8 cellular contexts compared by ENCODE assay signal in the genomic region with DNA sequence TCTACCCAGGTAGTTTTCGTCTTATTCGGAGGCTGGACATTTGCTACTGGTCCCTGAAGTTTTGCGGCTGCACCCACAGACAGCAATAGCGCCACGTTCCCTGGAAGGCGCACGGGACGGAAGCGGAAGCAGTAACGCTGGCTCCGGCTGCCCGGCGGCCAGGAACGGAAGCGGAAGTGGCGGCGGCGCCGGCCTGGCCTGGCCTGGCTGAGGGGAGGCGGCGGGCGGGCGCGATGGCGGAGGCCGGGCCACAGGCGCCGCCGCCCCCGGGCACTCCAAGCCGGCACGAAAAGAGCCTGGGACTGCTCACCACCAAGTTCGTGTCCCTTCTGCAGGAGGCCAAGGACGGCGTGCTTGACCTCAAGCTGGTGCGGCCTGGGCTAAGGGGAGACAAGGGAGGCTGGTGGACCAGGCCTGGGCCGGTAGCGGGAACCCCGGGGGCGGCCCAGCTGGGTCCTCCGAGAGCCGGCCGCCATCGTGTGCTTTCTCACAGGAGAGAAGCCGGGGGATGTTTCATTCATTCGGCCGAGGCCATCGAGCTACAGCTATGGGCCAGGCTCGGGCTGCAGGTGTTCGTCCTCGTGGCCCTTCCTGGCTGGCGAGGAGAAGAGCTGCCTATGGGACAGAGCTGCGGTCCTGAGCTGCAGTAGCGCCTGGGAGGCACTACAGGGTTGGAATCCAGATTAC. TPM values are rescaled to one million over a fixed set of nuclear protein-coding genes. Genes with fewer than 3 reads are reported as not detected.
DNase-seq lines count a peak whose midpoint lies in the region; ATAC-seq and TF ChIP-seq lines count a peak whose summit lies in the region.

E2F4 (plus strand) TSS at position 161 of the 687 bp plus-strand sequence; CDS start at position 234, 73 bp downstream.

- H3K4me3 ChIP-seq in CD8-positive, alpha-beta T cell (ENCODE audit: low read depth, low read length) = peak within 1 kb of the TSS; percentile 84
- H3K4me3 ChIP-seq in HL-60 (replicated peaks; ENCODE audit: insufficient read depth, low read length) = peak within 1 kb of the TSS; percentile 98
- H3K4me3 ChIP-seq in mesendoderm (ENCODE audit: low read length) = peak within 1 kb of the TSS; percentile 92

- peak within 1 kb of the TSS; percentile 86 for H3K27ac ChIP-seq in CD8-positive, alpha-beta T cell (ENCODE audit: low read depth, low read length)
- H3K27ac ChIP-seq in HL-60 (replicated peaks) = peak within 1 kb of the TSS; percentile 86
- H3K27ac ChIP-seq in mesendoderm (ENCODE audit: low read depth, low read length) = no peak within 1 kb of the TSS

- H4K5ac ChIP-seq in mesendoderm (ENCODE audit: low read length) = peak within 1 kb of the TSS; percentile 21

- H2BK5ac ChIP-seq in mesendoderm (ENCODE audit: low read length) = no peak within 1 kb of the TSS

- no peaks in the 10 kb centered on the region for H3K9me3 ChIP-seq in CD8-positive, alpha-beta T cell (ENCODE audit: low read length)

- peaks cover 45% of the 10 kb centered on the region for H3K4me1 Mint-ChIP-seq in CD8-positive, alpha-beta T cell (ENCODE audit: low read depth)
- peaks cover 37 to 41% of the 10 kb centered on the region in 2 donors for H3K4me1 Mint-ChIP-seq in effector memory CD8-positive, alpha-beta T cell (ENCODE audit: low read depth in 2 of 2)

- ATAC-seq in CD8-positive, alpha-beta T cell = peak; percentile 86
- ATAC-seq in GM19438 (IDR thresholded peaks at IDR 0.05; ENCODE audit: low read depth, unreplicated experiment) = peak; percentile 84
- peak; percentile 97 for ATAC-seq in effector memory CD8-positive, alpha-beta T cell (replicated peaks)

- POLR2A ChIA-PET in CD8-positive, alpha-beta T cell (lab: Charles Lee) = interaction anchor here (0.6 to 1.0 kb wide), 3 partner anchors 17 to 37 kb away, joined by 3 to 4 read pairs (median 4); partner anchors contain the start of gene TMEM208

- peaks cover 31% of the 10 kb centered on the region for H3K36me3 ChIP-seq in CD8-positive, alpha-beta T cell (ENCODE audit: insufficient read depth, low read length)
- H3K36me3 ChIP-seq in mesendoderm (ENCODE audit: control insufficient read depth, insufficient read depth, low read length) = peaks cover 22% of the 10 kb centered on the region

- H3K4me3 Mint-ChIP-seq in CD8-positive, alpha-beta T cell = peak within 1 kb of the TSS; percentile 89
- H3K4me3 Mint-ChIP-seq in effector memory CD8-positive, alpha-beta T cell = peak within 1 kb of the TSS; percentile 84 to 89

- H3K4me2 ChIP-seq in mesendoderm (ENCODE audit: low read length) = peak within 1 kb of the TSS; percentile 92

- intact Hi-C loops in CD8-positive, alpha-beta T cell (cut with DNase I, micrococcal nuclease) = loop anchor here (1.0 to 2.0 kb wide), 5 partner anchors 9 to 258 kb away; partner anchors contain the start of genes CIAO2B (in 1 of the 2), FHOD1 (in 1 of the 2), MATCAP1 (in 1 of the 2) and TMEM208 (in 1 of the 2)

- H3K4me1 ChIP-seq in CD8-positive, alpha-beta T cell (ENCODE audit: insufficient read depth, low read length) = peaks cover 27% of the 10 kb centered on the region
- peaks cover 3% of the 10 kb centered on the region for H3K4me1 ChIP-seq in mesendoderm (ENCODE audit: control insufficient read depth, low read depth, low read length)

- H3K27me3 ChIP-seq in CD8-positive, alpha-beta T cell (ENCODE audit: insufficient read depth, low read length) = no peaks in the 10 kb centered on the region
- no peaks in the 10 kb centered on the region for H3K27me3 ChIP-seq in HL-60 (ENCODE audit: insufficient read depth, poor library complexity, severe bottlenecking)
- no peaks in the 10 kb centered on the region for H3K27me3 ChIP-seq in mesendoderm (ENCODE audit: insufficient read depth, low read length, poor library complexity)

- peak within 1 kb of the TSS; percentile 91 for H3K9ac ChIP-seq in mesendoderm (ENCODE audit: low read length)

- no peak within 1 kb of the TSS for H3K18ac ChIP-seq in mesendoderm (ENCODE audit: low read length)

- H3K27ac Mint-ChIP-seq in CD8-positive, alpha-beta T cell = peak within 1 kb of the TSS; percentile 89
- peak within 1 kb of the TSS; percentile 89 to 94 for H3K27ac Mint-ChIP-seq in effector memory CD8-positive, alpha-beta T cell

- peak within 1 kb of the TSS; percentile 56 for H3K4ac ChIP-seq in mesendoderm (ENCODE audit: low read depth, low read length)

- H3K36me3 Mint-ChIP-seq in CD8-positive, alpha-beta T cell = peaks cover 36% of the 10 kb centered on the region
- peaks cover 33% of the 10 kb centered on the region for H3K36me3 Mint-ChIP-seq in effector memory CD8-positive, alpha-beta T cell (ENCODE audit: insufficient read depth)

- peak within 1 kb of the TSS; percentile 27 for H2AK5ac ChIP-seq in mesendoderm (ENCODE audit: low read length)

- H3K56ac ChIP-seq in mesendoderm (ENCODE audit: low read length) = peak within 1 kb of the TSS; percentile 94

- H2BK15ac ChIP-seq in mesendoderm (replicated peaks; ENCODE audit: low read depth) = no peak within 1 kb of the TSS

- peaks cover 24% of the 10 kb centered on the region for H3K79me2 ChIP-seq in mesendoderm (ENCODE audit: control insufficient read depth, insufficient read depth, low read length)

- H3K9me3 Mint-ChIP-seq in CD8-positive, alpha-beta T cell = no peaks in the 10 kb centered on the region
- no peaks in the 10 kb centered on the region for H3K9me3 Mint-ChIP-seq in effector memory CD8-positive, alpha-beta T cell

- CTCF ChIA-PET in CD8-positive, alpha-beta T cell (lab: Charles Lee) = interaction anchor here (1.0 kb wide), 2 partner anchors 34 to 174 kb away, joined by 3 to 4 read pairs; partner anchors contain the start of gene TMEM208

- peak; percentile 72 to 90 (median 83) for DNase-seq in CD8-positive, alpha-beta T cell
- DNase-seq in HL-60 (ENCODE audit: low read depth in 1 of 2, low spot score in 1 of 2) (peak; percentile 89 to 93), NOMO-1 treated with DMSO at 0.1 percent for 48 hours (lab: John Stamatoyannopoulos, UW; ENCODE audit: unreplicated experiment) (peak; percentile 95), mesendoderm (peak; percentile 94)
- peak; percentile 73 to 76 for DNase-seq in activated CD8-positive, alpha-beta memory T cell treated with anti-CD3 and anti-CD28 coated beads for 4 hours (ENCODE audit: low read depth in 2 of 2)
- DNase-seq in effector memory CD8-positive, alpha-beta T cell = peak; percentile 83 to 85 (median 84)
- DNase-seq in stimulated activated CD8-positive, alpha-beta memory T cell treated with anti-CD3 and anti-CD28 coated beads, Interleukin-12 subunit alpha, Interleukin-12 subunit beta, amount 100 ng/mL, for 4 hours (ENCODE audit: low read depth) = peak; percentile 76

- peak within 1 kb of the TSS; percentile 28 for H4K8ac ChIP-seq in mesendoderm (ENCODE audit: low read depth, low read length)

- H2BK120ac ChIP-seq in mesendoderm (ENCODE audit: low read depth, low read length) = no peak within 1 kb of the TSS

- peaks cover 16% of the 10 kb centered on the region for H3K79me1 ChIP-seq in mesendoderm (ENCODE audit: low read length)

- peak within 1 kb of the TSS; percentile 30 for H3K23ac ChIP-seq in mesendoderm (ENCODE audit: low read length)

- peaks cover 2% of the 10 kb centered on the region for H3K27me3 Mint-ChIP-seq in CD8-positive, alpha-beta T cell (ENCODE audit: low read depth)
- no peaks in the 10 kb centered on the region for H3K27me3 Mint-ChIP-seq in effector memory CD8-positive, alpha-beta T cell

- TF ChIP-seq CTCF in CD8-positive, alpha-beta T cell (IDR thresholded peaks at IDR 0.05) = no peak
- TF ChIP-seq CTCF in HL-60 (IDR thresholded peaks at IDR 0.05; ENCODE audit: insufficient read depth, low read length) = no peak

- no CpG with 5 or more reads among the region's 54 CpGs for WGBS in mesendoderm (ENCODE audit: extremely low coverage, insufficient coverage, low lambda C conversion rate)

RNA-seq across cellular contexts. Expression of gene E2F4, which starts in this region (rescaled TPM):
- total RNA-seq in CD8-positive, alpha-beta T cell = 10 to 100 TPM; 61.9 to 63.8 TPM
- polyA plus RNA-seq in mesendoderm (2013, experiment 1 of 2) = 55.3 TPM
- polyA plus RNA-seq in mesendoderm (2013, experiment 2 of 2) = 56.0 TPM
